In the genomic region with DNA sequence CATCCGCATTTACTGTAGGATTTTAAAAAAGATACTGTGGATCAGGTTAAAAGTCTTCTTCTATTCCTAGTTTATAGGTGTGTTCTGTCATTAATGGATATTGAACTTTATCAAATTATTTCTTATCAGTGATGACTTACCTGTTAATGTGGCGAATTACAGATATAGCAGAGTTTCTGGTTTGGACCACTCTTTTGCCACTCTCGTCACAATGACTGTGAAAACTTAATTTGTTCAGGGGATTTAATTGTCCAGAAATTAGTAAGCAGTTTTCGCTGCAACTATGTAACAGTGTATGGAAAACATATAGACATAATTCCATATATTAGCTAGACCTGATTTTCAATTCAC, we compare ENCODE assay signal across 1 cellular context.
TF ChIP-seq lines count a peak whose summit lies in the region.

No MANE protein-coding gene starts in this region.

TF ChIP-seq in HepG2, 621 proteins besides CTCF, POLR2A, EP300 and RAD21:
- TF ChIP-seq POLR2G (IDR thresholded peaks at IDR 0.05; ENCODE audit: low read depth, low read length) (0 out of 2 replicates have a peak, but pooled peaks have one; percentile 20), ZNF614 (CRISPR knock-in tag; IDR thresholded peaks at IDR 0.05; ENCODE audit: borderline replicate concordance) (0 out of 2 replicates have a peak, but pooled peaks have one; percentile 4), ZNF670 (CRISPR knock-in tag; IDR thresholded peaks at IDR 0.05; ENCODE audit: borderline replicate concordance) (0 out of 2 replicates have a peak, but pooled peaks have one; percentile 27), ZNF12 (CRISPR knock-in tag; IDR thresholded peaks at IDR 0.05) (peak; percentile 32; the same call in 1 of the 2 replicates), ZNF337 (CRISPR knock-in tag; IDR thresholded peaks at IDR 0.05; ENCODE audit: borderline replicate concordance, low read depth) (0 out of 2 replicates have a peak, but pooled peaks have one; percentile 55), ZNF816 (CRISPR knock-in tag; IDR thresholded peaks at IDR 0.05; ENCODE audit: borderline replicate concordance) (peak; percentile 29; the same call in 1 of the 2 replicates), AGO1 (IDR thresholded peaks at IDR 0.05; ENCODE audit: low read depth, low read length, poor library complexity, severe bottlenecking) (no peak), ZSCAN29 (CRISPR knock-in tag; conservative IDR thresholded peaks at IDR 0.05) (0 out of 2 replicates have a peak, but pooled peaks have one; percentile 68), CBFB (CRISPR knock-in tag; IDR thresholded peaks at IDR 0.05) (no peak), STAT5B (CRISPR knock-in tag; IDR thresholded peaks at IDR 0.05) (0 out of 2 replicates have a peak, but pooled peaks have one; percentile 4), TOPORS (CRISPR knock-in tag; IDR thresholded peaks at IDR 0.05) (0 out of 2 replicates have a peak, but pooled peaks have one; percentile 43), ATF1 (CRISPR knock-in tag; IDR thresholded peaks at IDR 0.05) (0 out of 2 replicates have a peak, but pooled peaks have one; percentile 4), DMAP1 (CRISPR knock-in tag; IDR thresholded peaks at IDR 0.05) (0 out of 2 replicates have a peak, but pooled peaks have one; percentile 4), ZNF850 (CRISPR knock-in tag; conservative IDR thresholded peaks at IDR 0.05) (0 out of 2 replicates have a peak, but pooled peaks have one; percentile 20), AGO2 (optimal IDR thresholded peaks at IDR 0.05; ENCODE audit: low read depth, low read length) (peak; percentile 41), ZGPAT (CRISPR knock-in tag; IDR thresholded peaks at IDR 0.05) (peak; percentile 11; the same call in 1 of the 2 replicates), HMGXB3 (CRISPR knock-in tag; IDR thresholded peaks at IDR 0.05; ENCODE audit: borderline replicate concordance) (0 out of 2 replicates have a peak, but pooled peaks have one; percentile 10)
- TF ChIP-seq, protein P1, sequence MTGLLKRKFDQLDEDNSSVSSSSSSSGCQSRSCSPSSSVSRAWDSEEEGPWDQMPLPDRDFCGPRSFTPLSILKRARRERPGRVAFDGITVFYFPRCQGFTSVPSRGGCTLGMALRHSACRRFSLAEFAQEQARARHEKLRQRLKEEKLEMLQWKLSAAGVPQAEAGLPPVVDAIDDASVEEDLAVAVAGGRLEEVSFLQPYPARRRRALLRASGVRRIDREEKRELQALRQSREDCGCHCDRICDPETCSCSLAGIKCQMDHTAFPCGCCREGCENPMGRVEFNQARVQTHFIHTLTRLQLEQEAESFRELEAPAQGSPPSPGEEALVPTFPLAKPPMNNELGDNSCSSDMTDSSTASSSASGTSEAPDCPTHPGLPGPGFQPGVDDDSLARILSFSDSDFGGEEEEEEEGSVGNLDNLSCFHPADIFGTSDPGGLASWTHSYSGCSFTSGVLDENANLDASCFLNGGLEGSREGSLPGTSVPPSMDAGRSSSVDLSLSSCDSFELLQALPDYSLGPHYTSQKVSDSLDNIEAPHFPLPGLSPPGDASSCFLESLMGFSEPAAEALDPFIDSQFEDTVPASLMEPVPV (CRISPR knock-in tag; IDR thresholded peaks at IDR 0.05): no peak
- TF ChIP-seq, protein P2, sequence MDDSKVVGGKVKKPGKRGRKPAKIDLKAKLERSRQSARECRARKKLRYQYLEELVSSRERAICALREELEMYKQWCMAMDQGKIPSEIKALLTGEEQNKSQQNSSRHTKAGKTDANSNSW (CRISPR knock-in tag; IDR thresholded peaks at IDR 0.05; ENCODE audit: borderline replicate concordance): no peak
- TF ChIP-seq, protein P3, sequence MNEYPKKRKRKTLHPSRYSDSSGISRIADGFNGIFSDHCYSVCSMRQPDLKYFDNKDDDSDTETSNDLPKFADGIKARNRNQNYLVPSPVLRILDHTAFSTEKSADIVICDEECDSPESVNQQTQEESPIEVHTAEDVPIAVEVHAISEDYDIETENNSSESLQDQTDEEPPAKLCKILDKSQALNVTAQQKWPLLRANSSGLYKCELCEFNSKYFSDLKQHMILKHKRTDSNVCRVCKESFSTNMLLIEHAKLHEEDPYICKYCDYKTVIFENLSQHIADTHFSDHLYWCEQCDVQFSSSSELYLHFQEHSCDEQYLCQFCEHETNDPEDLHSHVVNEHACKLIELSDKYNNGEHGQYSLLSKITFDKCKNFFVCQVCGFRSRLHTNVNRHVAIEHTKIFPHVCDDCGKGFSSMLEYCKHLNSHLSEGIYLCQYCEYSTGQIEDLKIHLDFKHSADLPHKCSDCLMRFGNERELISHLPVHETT (CRISPR knock-in tag; conservative IDR thresholded peaks at IDR 0.05): no peak
TF ChIP-seq in HepG2: peak in this region for 15.
